Comparison of ENCODE assay signal across 30 cellular contexts in genomic region chr16:53717577-53717976, GRCh38.
"Had no signal": no experiment of that assay in that cellular context is flagged by ENCODE, and none has a peak within 500 bp of the region (broad histone marks: within the 10 kb centered on the region; RNA-seq: fewer than 3 reads in every experiment).

No MANE protein-coding gene starts in this region.

- H3K9me3 ChIP-seq: left ventricle myocardium inferior, neutrophil, ovary, prostate gland, stomach, suprapubic skin, thoracic aorta, tibial artery, uterus had no signal

- H3K27ac ChIP-seq: left ventricle myocardium inferior, neural progenitor cell, neutrophil, ovary, prostate gland, stomach, suprapubic skin, thoracic aorta, tibial artery, uterus had no signal

- H3K27me3 ChIP-seq: neural progenitor cell, neutrophil, ovary, stomach, suprapubic skin, tibial artery, uterus had no signal

- ATAC-seq: natural killer cell; right cardiac atrium; sciatic nerve; stimulated activated naive B cell treated with anti-CD40 and anti-IgM and Interleukin-4, amounts not matched to agents 10 μg/mL and 1 μg/mL and 100 μg/mL, for 72 hours; stimulated activated naive CD8-positive, alpha-beta T cell treated with anti-CD3 and anti-CD28 coated beads, Interleukin-15, Interleukin-2, amounts not matched to agents 100 U/mL and 50 U/mL, for 24 hours had no signal

- H3K36me3 ChIP-seq: left ventricle myocardium inferior, neural progenitor cell, neutrophil, ovary, prostate gland, stomach, suprapubic skin, thoracic aorta, tibial artery, uterus had no signal

- DNase-seq: hippocampal formation; immature natural killer cell; islet precursor cell; left ventricle myocardium inferior; mesendoderm; naive B cell; natural killer cell; nephron progenitor cell; occipital lobe; ovary; posterior cingulate gyrus; retina; right cardiac atrium; stimulated activated CD4-positive, alpha-beta T cell treated with anti-CD3 and anti-CD28 coated beads, Interleukin-12 subunit alpha, Interleukin-12 subunit beta, amount 100 ng/mL, for 4 hours; stimulated activated CD4-positive, alpha-beta T cell treated with anti-CD3 and anti-CD28 coated beads, Interleukin-15, amount 100 ng/mL, for 24 hours; stimulated activated CD4-positive, alpha-beta T cell treated with anti-CD3 and anti-CD28 coated beads, Interleukin-2, amount 100 ng/mL, for 24 hours; stimulated activated CD4-positive, alpha-beta T cell treated with anti-CD3 and anti-CD28 coated beads, Interleukin-4, amount 100 ng/mL, for 1 hour; stimulated activated naive B cell treated with anti-CD40 and anti-IgM and Interleukin-4, amounts not matched to agents 10 μg/mL and 1 μg/mL and 100 μg/mL, for 72 hours; stimulated activated naive CD8-positive, alpha-beta T cell treated with anti-CD3 and anti-CD28 coated beads, Interleukin-15, Interleukin-2, amounts not matched to agents 100 U/mL and 50 U/mL, for 24 hours; stomach; tibial artery; uterus had no signal

- H3K4me3 ChIP-seq: left ventricle myocardium inferior, lung, neural progenitor cell, ovary, prostate gland, skin epidermis, stomach, suprapubic skin, thoracic aorta, tibial artery, uterus had no signal

- H3K4me1 ChIP-seq: prostate gland had no signal
